ENCODE assay signal across 10 cellular contexts in genomic region chr13:114112826-114113322, GRCh38. TPM values are rescaled to one million over a fixed set of nuclear protein-coding genes. Genes with fewer than 3 reads are reported as not detected.
DNase-seq lines count a peak whose midpoint lies in the region; ATAC-seq lines count a peak whose summit lies in the region.
"Had no signal": no experiment of that assay in that cellular context is flagged by ENCODE, and none has a peak within 500 bp of the region (broad histone marks: within the 10 kb centered on the region; RNA-seq: fewer than 3 reads in every experiment).

No MANE protein-coding gene starts in this region.

- H3K27ac Mint-ChIP-seq in activated CD8-positive, alpha-beta memory T cell treated with anti-CD3 and anti-CD28 coated beads, Interleukin-2, amount 10 ng/mL, durations not matched to agents 7 days and 5 days = no peak overlapping the region
- H3K27ac Mint-ChIP-seq in activated T-cell treated with anti-CD3 and anti-CD28 coated beads, Interleukin-2, amount 50 U/mL, for 72 hours = peak overlapping the region; percentile 54

- H3K36me3 Mint-ChIP-seq in activated CD8-positive, alpha-beta memory T cell treated with anti-CD3 and anti-CD28 coated beads, Interleukin-2, amount 10 ng/mL, durations not matched to agents 7 days and 5 days = peaks cover 22% of the 10 kb centered on the region
- no peaks in the 10 kb centered on the region for H3K36me3 Mint-ChIP-seq in activated T-cell treated with anti-CD3 and anti-CD28 coated beads, Interleukin-2, amount 50 U/mL, for 72 hours (ENCODE audit: insufficient read depth in 2 of 2)

- H3K27me3 Mint-ChIP-seq in activated CD8-positive, alpha-beta memory T cell treated with anti-CD3 and anti-CD28 coated beads, Interleukin-2, amount 10 ng/mL, durations not matched to agents 7 days and 5 days = no peaks in the 10 kb centered on the region
- no peaks in the 10 kb centered on the region for H3K27me3 Mint-ChIP-seq in activated T-cell treated with anti-CD3 and anti-CD28 coated beads, Interleukin-2, amount 50 U/mL, for 72 hours (ENCODE audit: low read depth)

- peak; percentile 52 for DNase-seq in activated CD8-positive, alpha-beta memory T cell treated with anti-CD3 and anti-CD28 coated beads for 24 hours
- DNase-seq in activated CD8-positive, alpha-beta memory T cell treated with anti-CD3 and anti-CD28 coated beads, Interleukin-2, amount 10 ng/mL, durations not matched to agents 7 days and 5 days = no peak
- peak in 1 of 2 donors; percentile 1 for DNase-seq in activated T-cell treated with anti-CD3 and anti-CD28 coated beads, Interleukin-2, amount 50 U/mL, for 72 hours
- DNase-seq in left kidney (ENCODE audit: low read depth, low spot score) (peak; percentile 59), COLO829 (ENCODE audit: low spot score) (no peak), NCI-H82 (lab: John Stamatoyannopoulos, UW) (no peak)
- DNase-seq in stimulated activated CD8-positive, alpha-beta memory T cell treated with anti-CD3 and anti-CD28 coated beads, Interleukin-4, amount 100 ng/mL, for 48 hours = peak; percentile 28
- DNase-seq: caudate nucleus, PC-3 had no signal

- no peaks in the 10 kb centered on the region for H3K9me3 Mint-ChIP-seq in activated CD8-positive, alpha-beta memory T cell treated with anti-CD3 and anti-CD28 coated beads, Interleukin-2, amount 10 ng/mL, durations not matched to agents 7 days and 5 days (ENCODE audit: low read depth)
- H3K9me3 Mint-ChIP-seq in activated T-cell treated with anti-CD3 and anti-CD28 coated beads, Interleukin-2, amount 50 U/mL, for 72 hours = no peaks in the 10 kb centered on the region

- CTCF ChIA-PET in activated CD8-positive, alpha-beta memory T cell treated with anti-CD3 and anti-CD28 coated beads, Interleukin-2, amount 10 ng/mL, durations not matched to agents 7 days and 5 days (lab: Charles Lee) = interaction anchor here (1.3 to 4.3 kb wide), 2 partner anchors 28 to 114 kb away, joined by 5 to 25 read pairs; no protein-coding TSS in a partner anchor

- peaks cover 61% of the 10 kb centered on the region for H3K4me1 Mint-ChIP-seq in activated CD8-positive, alpha-beta memory T cell treated with anti-CD3 and anti-CD28 coated beads, Interleukin-2, amount 10 ng/mL, durations not matched to agents 7 days and 5 days
- H3K4me1 Mint-ChIP-seq in activated T-cell treated with anti-CD3 and anti-CD28 coated beads, Interleukin-2, amount 50 U/mL, for 72 hours (ENCODE audit: low read depth) = peaks cover 57% of the 10 kb centered on the region

- no peak for ATAC-seq in activated CD8-positive, alpha-beta memory T cell treated with anti-CD3 and anti-CD28 coated beads, Interleukin-2, amount 10 ng/mL, durations not matched to agents 7 days and 5 days
- ATAC-seq in activated T-cell treated with anti-CD3 and anti-CD28 coated beads, Interleukin-2, amount 50 U/mL, for 72 hours (replicated peaks in 1 of 2) = no peak
- ATAC-seq in GM21367 (IDR thresholded peaks at IDR 0.05; ENCODE audit: unreplicated experiment) = no peak
- ATAC-seq: PC-3 had no signal

- no peak overlapping the region for H3K4me3 Mint-ChIP-seq in activated CD8-positive, alpha-beta memory T cell treated with anti-CD3 and anti-CD28 coated beads, Interleukin-2, amount 10 ng/mL, durations not matched to agents 7 days and 5 days
- no peak overlapping the region for H3K4me3 Mint-ChIP-seq in activated T-cell treated with anti-CD3 and anti-CD28 coated beads, Interleukin-2, amount 50 U/mL, for 72 hours

RNA-seq across cellular contexts. Expression of gene RASA3, which starts 19.5 kb away (rescaled TPM):
- total RNA-seq in activated CD8-positive, alpha-beta memory T cell treated with anti-CD3 and anti-CD28 coated beads, Interleukin-2, amount 10 ng/mL, durations not matched to agents 7 days and 5 days = 10 to 100 TPM; 16.3 to 49.2 TPM
- total RNA-seq in activated T-cell treated with anti-CD3 and anti-CD28 coated beads, Interleukin-2, amount 50 U/mL, for 72 hours = 10 to 100 TPM; 39.2 to 48.9 TPM

Comparison
In these comparisons a context has a peak if more than half of its experiments do, and no peak if none do; other contexts are left out.
1. DNase-seq: peak in activated CD8-positive, alpha-beta memory T cell treated with anti-CD3 and anti-CD28 coated beads for 24 hours (single experiment), left kidney (single experiment) and stimulated activated CD8-positive, alpha-beta memory T cell treated with anti-CD3 and anti-CD28 coated beads, Interleukin-4, amount 100 ng/mL, for 48 hours (single experiment); none in activated CD8-positive, alpha-beta memory T cell treated with anti-CD3 and anti-CD28 coated beads, Interleukin-2, amount 10 ng/mL, durations not matched to agents 7 days and 5 days (single experiment), COLO829 (single experiment) and NCI-H82 (single experiment).